In the genomic region with DNA sequence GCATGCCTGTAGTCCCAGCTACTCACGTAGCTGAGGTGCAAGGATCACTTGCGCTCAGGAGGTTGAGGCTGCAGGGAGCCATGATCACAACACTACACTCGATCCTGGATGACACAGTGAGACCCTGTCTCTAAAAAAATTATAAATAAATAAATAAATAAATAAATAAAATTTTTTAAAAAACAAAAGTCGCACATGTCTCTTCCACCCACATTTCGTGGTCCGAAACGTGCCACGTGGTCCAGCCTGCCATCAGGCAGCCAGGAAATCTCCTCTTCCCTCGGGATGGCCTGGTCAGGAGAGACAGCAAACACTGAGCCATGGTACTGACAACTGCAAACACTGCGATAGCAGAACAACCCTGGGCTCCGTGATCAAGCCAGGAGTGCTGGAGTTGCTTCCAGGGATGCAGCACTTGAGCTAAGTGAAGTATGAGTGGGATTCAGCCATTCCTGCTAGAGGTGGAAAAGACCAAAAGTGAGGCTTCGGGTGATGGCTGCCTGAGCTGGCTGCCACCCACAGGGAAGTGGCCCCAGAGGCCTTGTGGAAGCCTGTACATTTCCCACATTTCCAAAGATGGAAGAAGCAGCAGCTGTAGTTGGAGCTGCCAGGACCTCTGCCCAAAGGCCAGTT, we compare ENCODE assay signal across 15 cellular contexts.
DNase-seq lines count a peak whose midpoint lies in the region; ATAC-seq and TF ChIP-seq lines count a peak whose summit lies in the region.
"Had no signal": no experiment of that assay in that cellular context is flagged by ENCODE, and none has a peak within 500 bp of the region (broad histone marks: within the 10 kb centered on the region; RNA-seq: fewer than 3 reads in every experiment).

No MANE protein-coding gene starts in this region.

- peak; percentile 38 for DNase-seq in right atrium auricular region (ENCODE audit: low spot score)
- DNase-seq in left cardiac atrium, result no peak
- DNase-seq in endodermal cell, result peak; percentile 14
- peak; percentile 40 for DNase-seq in sciatic nerve (ENCODE audit: low spot score)
- DNase-seq in NCI-H1436 treated with DMSO at 0.1 percent for 48 hours (lab: John Stamatoyannopoulos, UW), result no peak
- DNase-seq in C1 segment of cervical spinal cord (lab: John Stamatoyannopoulos, UW), result no peak
- no peak for DNase-seq in medulla oblongata (ENCODE audit: extremely low spot score)
- DNase-seq: Karpas-422, NCI-H1694 treated with DMSO at 0.1 percent for 48 hours, NCI-H2081 treated with DMSO at 0.1 percent for 48 hours, NCI-H2171 treated with DMSO at 0.1 percent for 48 hours, NCI-H526 had no signal

- WGBS in endodermal cell (ENCODE audit: insufficient coverage in 1 of 2, insufficient read length in 1 of 2), 2 experiments, result 93% methylated on average over 7 to 11 of the region's 12 CpGs

- H3K9me3 ChIP-seq in right atrium auricular region, result peaks cover 0 to 7% of the 10 kb centered on the region in 2 donors
- no peaks in the 10 kb centered on the region for H3K9me3 ChIP-seq in endodermal cell (ENCODE audit: control insufficient read depth, low read length)
- H3K9me3 ChIP-seq: Peyer's patch, SJSA1 had no signal

- no peak overlapping the region for H3K4me3 Mint-ChIP-seq in endodermal cell
- H3K4me3 Mint-ChIP-seq: CD8-positive, alpha-beta T cell had no signal

- H3K9ac ChIP-seq in endodermal cell (ENCODE audit: extremely low read depth, low read length, poor library complexity, severe bottlenecking), result no peak overlapping the region

- no peak for ATAC-seq in left cardiac atrium
- ATAC-seq in sciatic nerve, result no peak
- ATAC-seq: CD8-positive, alpha-beta T cell had no signal

- H3K36me3 Mint-ChIP-seq in endodermal cell (ENCODE audit: low read depth), result no peaks in the 10 kb centered on the region
- H3K36me3 Mint-ChIP-seq: CD8-positive, alpha-beta T cell had no signal

- peaks cover 4% of the 10 kb centered on the region for H3K9me3 Mint-ChIP-seq in endodermal cell

- H3K27me3 ChIP-seq in right atrium auricular region (no peaks in the 10 kb centered on the region), endodermal cell (ENCODE audit: control insufficient read depth, insufficient read depth, low read length, poor library complexity, severe bottlenecking) (no peaks in the 10 kb centered on the region)
- H3K27me3 ChIP-seq: Peyer's patch had no signal

- H3K27ac Mint-ChIP-seq in endodermal cell, result no peak overlapping the region
- H3K27ac Mint-ChIP-seq: CD8-positive, alpha-beta T cell had no signal

- intact Hi-C loops in left cardiac atrium (cut with DNase I) (no loop called here), sciatic nerve (cut with DNase I) (no loop called here)

- H3K4me3 ChIP-seq in right atrium auricular region (no peak overlapping the region), endodermal cell (ENCODE audit: low read length) (no peak overlapping the region)
- H3K4me3 ChIP-seq: Peyer's patch, SJSA1 had no signal

- TF ChIP-seq CTCF in right atrium auricular region (IDR thresholded peaks at IDR 0.05), result no peak
- no peak for TF ChIP-seq CTCF in endodermal cell (conservative IDR thresholded peaks at IDR 0.05)

- peaks cover 8% of the 10 kb centered on the region for H3K27me3 Mint-ChIP-seq in endodermal cell (ENCODE audit: insufficient read depth)

- H3K36me3 ChIP-seq in right atrium auricular region (no peaks in the 10 kb centered on the region), endodermal cell (ENCODE audit: control insufficient read depth, insufficient read depth, low read length) (no peaks in the 10 kb centered on the region)
- H3K36me3 ChIP-seq: Peyer's patch, SJSA1 had no signal

- H3K27ac ChIP-seq in right atrium auricular region (no peak overlapping the region), endodermal cell (ENCODE audit: low read depth, low read length) (no peak overlapping the region)
- H3K27ac ChIP-seq: Peyer's patch, SJSA1 had no signal

- H3K4me1 Mint-ChIP-seq in endodermal cell, result peaks cover 6% of the 10 kb centered on the region

- no peaks in the 10 kb centered on the region for H3K4me1 ChIP-seq in right atrium auricular region
- H3K4me1 ChIP-seq in endodermal cell (ENCODE audit: control insufficient read depth, insufficient read depth, low read length), result no peaks in the 10 kb centered on the region
- H3K4me1 ChIP-seq: Peyer's patch, SJSA1 had no signal

Comparison
In these comparisons a context has a peak if more than half of its experiments do, and no peak if none do; other contexts are left out.
1. DNase-seq: peak in right atrium auricular region (single experiment), endodermal cell (single experiment) and sciatic nerve (single experiment); none in left cardiac atrium (single experiment), NCI-H1436 treated with DMSO at 0.1 percent for 48 hours (single experiment), C1 segment of cervical spinal cord (0 of 14) and medulla oblongata (single experiment).